ENCODE assay signal across 25 cellular contexts in genomic region chr1:34611571-34611970, GRCh38.
"Had no signal": no experiment of that assay in that cellular context is flagged by ENCODE, and none has a peak within 500 bp of the region (broad histone marks: within the 10 kb centered on the region; RNA-seq: fewer than 3 reads in every experiment).

No MANE protein-coding gene starts in this region.

- H3K9me3 ChIP-seq: stomach, suprapubic skin, testis, thoracic aorta, thyroid gland, tibial artery, tibial nerve, transverse colon, upper lobe of left lung, upper lobe of right lung, uterus, vagina had no signal

- H3K4me3 ChIP-seq: stomach, suprapubic skin, testis, thoracic aorta, thyroid gland, tibial artery, tibial nerve, transverse colon, upper lobe of left lung, upper lobe of right lung, uterus, vagina had no signal

- DNase-seq: stimulated activated CD4-positive, alpha-beta T cell treated with anti-CD3 and anti-CD28 coated beads, Interleukin-2, amount 100 ng/mL, for 48 hours; stimulated activated CD4-positive, alpha-beta T cell treated with anti-CD3 and anti-CD28 coated beads, Interleukin-4, amount 100 ng/mL, for 1 hour; stimulated activated CD4-positive, alpha-beta T cell treated with anti-CD3 and anti-CD28 coated beads, Interleukin-4, amount 100 ng/mL, for 24 hours; stimulated activated CD4-positive, alpha-beta T cell treated with anti-CD3 and anti-CD28 coated beads, Interleukin-4, amount 100 ng/mL, for 4 hours; stimulated activated CD8-positive, alpha-beta memory T cell treated with anti-CD3 and anti-CD28 coated beads, Interleukin-4, amount 100 ng/mL, for 48 hours; stimulated activated naive B cell treated with anti-CD40 and anti-IgM and Interleukin-4, amounts not matched to agents 10 μg/mL and 1 μg/mL and 100 μg/mL, for 72 hours; stimulated activated naive CD4-positive, alpha-beta T cell; stimulated activated naive CD4-positive, alpha-beta T cell treated with Interleukin-2 at 50 U/mL for 16 hours; stimulated activated naive CD8-positive, alpha-beta T cell treated with anti-CD3 and anti-CD28 coated beads, Interleukin-15, amount 100 ng/mL, for 72 hours; stimulated activated naive CD8-positive, alpha-beta T cell treated with anti-CD3 and anti-CD28 coated beads, Interleukin-15, Interleukin-2, amounts not matched to agents 100 U/mL and 50 U/mL, for 24 hours; stomach; substantia nigra; testis; thyroid gland; tibial artery; transverse colon; upper lobe of left lung; upper lobe of right lung; uterus had no signal

- H3K36me3 ChIP-seq: stomach, suprapubic skin, thoracic aorta, thyroid gland, tibial artery, tibial nerve, transverse colon, upper lobe of left lung, upper lobe of right lung, uterus, vagina had no signal

- H3K27me3 ChIP-seq: testis, thyroid gland, upper lobe of left lung, uterus, vagina had no signal

- H3K27ac ChIP-seq: stomach, suprapubic skin, testis, thoracic aorta, thyroid gland, tibial artery, tibial nerve, transverse colon, upper lobe of left lung, upper lobe of right lung, uterus, vagina had no signal

- H3K4me1 ChIP-seq: stomach, suprapubic skin, testis, thyroid gland, tibial artery, tibial nerve, transverse colon, upper lobe of left lung, upper lobe of right lung, uterus, vagina had no signal

- ATAC-seq: stimulated activated effector memory CD8-positive, alpha-beta T cell treated with anti-CD3 and anti-CD28 coated beads, Interleukin-12 subunit alpha, Interleukin-12 subunit beta, amount 100 ng/mL, for 72 hours; stimulated activated memory B cell treated with anti-CD40 and anti-IgM and Interleukin-4, amounts not matched to agents 10 μg/mL and 1 μg/mL and 100 μg/mL, for 72 hours; stimulated activated naive B cell treated with anti-CD40 and anti-IgM and Interleukin-4, amounts not matched to agents 10 μg/mL and 1 μg/mL and 100 μg/mL, for 72 hours; stimulated activated naive CD8-positive, alpha-beta T cell treated with anti-CD3 and anti-CD28 coated beads, Interleukin-15, amount 100 ng/mL, for 72 hours; stimulated activated naive CD8-positive, alpha-beta T cell treated with anti-CD3 and anti-CD28 coated beads, Interleukin-15, Interleukin-2, amounts not matched to agents 100 U/mL and 50 U/mL, for 24 hours; upper lobe of right lung had no signal
